Comparison of ENCODE assay signal across 17 cellular contexts in genomic region chrX:119589810-119590209, GRCh38. TPM values are rescaled to one million over a fixed set of nuclear protein-coding genes. Genes with fewer than 3 reads are reported as not detected.
DNase-seq lines count a peak whose midpoint lies in the region; ATAC-seq, FAIRE-seq and TF ChIP-seq lines count a peak whose summit lies in the region.
"Had no signal": no experiment of that assay in that cellular context is flagged by ENCODE, and none has a peak within 500 bp of the region (broad histone marks: within the 10 kb centered on the region; RNA-seq: fewer than 3 reads in every experiment).

No MANE protein-coding gene starts in this region.

- peak overlapping the region; percentile 69 for H3K27ac Mint-ChIP-seq in memory B cell
- H3K27ac Mint-ChIP-seq: CD8-positive, alpha-beta T cell; HFFc6; IgD-negative memory B cell had no signal

- TF ChIP-seq CTCF in HepG2 (CRISPR knock-in tag; IDR thresholded peaks at IDR 0.05) (no peak), right lobe of liver (IDR thresholded peaks at IDR 0.05) (no peak), Panc1 (IDR thresholded peaks at IDR 0.05) (no peak)

- H3K9me3 Mint-ChIP-seq in memory B cell, result no peaks in the 10 kb centered on the region
- H3K9me3 Mint-ChIP-seq: CD14-positive monocyte; CD8-positive, alpha-beta T cell; HFFc6; IgD-negative memory B cell had no signal

- H3K4me1 ChIP-seq in HepG2 (ENCODE audit: insufficient read depth, low read length) (no peaks in the 10 kb centered on the region), right lobe of liver (no peaks in the 10 kb centered on the region), Panc1 (ENCODE audit: control insufficient read depth, insufficient read depth, low read length) (no peaks in the 10 kb centered on the region)

- no peaks in the 10 kb centered on the region for H3K27me3 ChIP-seq in HepG2 (ENCODE audit: control insufficient read depth in 1 of 2, insufficient read depth in 2 of 2, low read length in 2 of 2)
- H3K27me3 ChIP-seq in right lobe of liver, result no peaks in the 10 kb centered on the region
- H3K27me3 ChIP-seq in Panc1 (ENCODE audit: control insufficient read depth, insufficient read depth, low read length), result no peaks in the 10 kb centered on the region

- TF ChIP-seq EP300 in HepG2 (IDR thresholded peaks at IDR 0.05; ENCODE audit: low read depth in 2 of 2, low read length in 2 of 2) (no peak), HepG2 (CRISPR knock-in tag; IDR thresholded peaks at IDR 0.05; ENCODE audit: borderline replicate concordance) (no peak)

- no peaks in the 10 kb centered on the region for H3K27me3 Mint-ChIP-seq in memory B cell
- H3K27me3 Mint-ChIP-seq: IgD-negative memory B cell had no signal

- H3K4me2 ChIP-seq in HepG2 (ENCODE audit: low read depth, low read length), result no peak overlapping the region

- H2AFZ ChIP-seq in HepG2 (ENCODE audit: low read length), result no peak overlapping the region

- no peak overlapping the region for H3K4me3 Mint-ChIP-seq in memory B cell
- H3K4me3 Mint-ChIP-seq: CD14-positive monocyte; CD8-positive, alpha-beta T cell; HFFc6; IgD-negative memory B cell had no signal

- intact Hi-C loops in HepG2 (cut with micrococcal nuclease; ENCODE audit: unreplicated experiment) (no loop called here), right lobe of liver (cut with DNase I) (no loop called here), Panc1 (cut with micrococcal nuclease; ENCODE audit: unreplicated experiment) (no loop called here)

- FAIRE-seq in HepG2 (lab: Jason Lieb, UNC), result no peak
- FAIRE-seq: A204.1, H1 had no signal

- H3K9me3 ChIP-seq in HepG2 (ENCODE audit: low read length), result no peaks in the 10 kb centered on the region
- no peaks in the 10 kb centered on the region for H3K9me3 ChIP-seq in right lobe of liver
- H3K9me3 ChIP-seq in Panc1 (ENCODE audit: control insufficient read depth, insufficient read depth, low read depth, low read length), result no peaks in the 10 kb centered on the region

- DNase-seq in HepG2 (ENCODE audit: low spot score) (no peak), right lobe of liver (no peak), Panc1 (ENCODE audit: low read depth, low spot score) (no peak), memory B cell (ENCODE audit: low spot score in 2 of 2) (no peak), mesenteric fat pad (ENCODE audit: low spot score) (no peak)
- DNase-seq: CD8-positive, alpha-beta T cell; COR-L47; DMS53; GF-D8; HCEC 1CT; HFFc6 had no signal

- no peak for TF ChIP-seq RAD21 in HepG2 (CRISPR knock-in tag; IDR thresholded peaks at IDR 0.05)

- H3K36me3 Mint-ChIP-seq in memory B cell, result peaks cover 4% of the 10 kb centered on the region

- H4K20me1 ChIP-seq in HepG2 (ENCODE audit: insufficient read depth, low read length), result no peaks in the 10 kb centered on the region

- in situ Hi-C loops in HepG2 (cut with HindIII; ENCODE audit: extremely low pct_ligation_motif_present, low pct_unique_long_range_greater_than_20kb), result no loop called here
- in situ Hi-C loops in Panc1 (cut with HindIII; ENCODE audit: low pct_unique_long_range_greater_than_20kb, low sequenced_read_pairs), result no loop called here

- H3K27ac ChIP-seq in HepG2 (ENCODE audit: extremely low read length, insufficient read depth, low read length) (no peak overlapping the region), right lobe of liver (no peak overlapping the region), Panc1 (ENCODE audit: low read length) (no peak overlapping the region)

- H3K79me2 ChIP-seq in HepG2 (ENCODE audit: insufficient read depth, low read length), result no peaks in the 10 kb centered on the region

- H3K36me3 ChIP-seq in HepG2 (replicated peaks in 1 of 2; ENCODE audit: control insufficient read depth in 1 of 2, insufficient read depth in 2 of 2, low read length in 2 of 2), result peaks cover 2 to 32% of the 10 kb centered on the region in 2 experiments; a peak in 3 of 5 replicates
- H3K36me3 ChIP-seq in right lobe of liver, result peaks cover 0 to 5% (median 0%) of the 10 kb centered on the region in 4 donors
- peaks cover 16% of the 10 kb centered on the region for H3K36me3 ChIP-seq in Panc1 (ENCODE audit: control insufficient read depth, insufficient read depth, low read length)

- H3K9ac ChIP-seq in HepG2 (ENCODE audit: insufficient read depth, low read depth, low read length), result no peak overlapping the region

- ATAC-seq in HepG2 (no peak), right lobe of liver (no peak), Panc1 (no peak), memory B cell (ENCODE audit: low read depth) (no peak), HG03571 (IDR thresholded peaks at IDR 0.05; ENCODE audit: unreplicated experiment) (no peak), HG02938 (IDR thresholded peaks at IDR 0.05; ENCODE audit: unreplicated experiment) (no peak)
- ATAC-seq: CD8-positive, alpha-beta T cell had no signal

- 96% methylated on average over 5 of the region's 5 CpGs for WGBS in HepG2 (ENCODE audit: low lambda C conversion rate)
- WGBS in right lobe of liver (ENCODE audit: insufficient coverage, low coverage, low lambda C conversion rate, missing lambda C conversion rate), result 86% methylated on average over 5 of the region's 5 CpGs

- peaks cover 4% of the 10 kb centered on the region for H3K4me1 Mint-ChIP-seq in memory B cell
- H3K4me1 Mint-ChIP-seq: CD14-positive monocyte had no signal

- H3K4me3 ChIP-seq in HepG2 (replicated peaks in 1 of 3; ENCODE audit: insufficient read depth in 1 of 3, low read depth in 2 of 3, low read length in 3 of 3) (no peak overlapping the region), right lobe of liver (no peak overlapping the region), Panc1 (ENCODE audit: low read depth in 2 of 2, low read length in 2 of 2) (no peak overlapping the region)

- POLR2A ChIA-PET in HepG2 (lab: Yijun Ruan, JAX) (no interaction called here), Panc1 (lab: Charles Lee) (no interaction called here)

- TSS peak; percentile 24 for BruUV-seq in HepG2 (replicated peaks; lab: Mats Ljungman, UMichigan)
- TSS peak; percentile 57 for BruUV-seq in Panc1 (replicated peaks; lab: Mats Ljungman, UMichigan)

- TF ChIP-seq POLR2A in HepG2 (IDR thresholded peaks at IDR 0.05; ENCODE audit: insufficient read depth in 1 of 2, low read depth in 2 of 2, low read length in 2 of 2) (no peak), right lobe of liver (IDR thresholded peaks at IDR 0.05) (no peak)

- CTCF ChIA-PET in HepG2 (lab: Yijun Ruan, JAX; ENCODE audit: low intra/inter-chr PET ratio, low total read pairs) (no interaction called here), Panc1 (lab: Charles Lee) (no interaction called here)

RNA-seq across cellular contexts. Expression of gene UBE2A, which starts 15.4 kb away (rescaled TPM):
- 17.0 and 22.0 TPM in 2 replicates for total RNA-seq in HepG2 (2016; rRNA removed; fragmentation: Illumina TruSeq; extraction: Trizol)
- total RNA-seq in HepG2 (2016; cell fraction: cytosol; rRNA removed; fragmentation: Illumina TruSeq; extraction: Trizol; ENCODE audit: low read depth), result 4.3 and 5.1 TPM in 2 replicates
- 21.6 and 22.4 TPM in 2 replicates for total RNA-seq in HepG2 (2016; cell fraction: insoluble cytoplasmic fraction; rRNA removed; fragmentation: Illumina TruSeq; extraction: Trizol)
- 15.3 and 15.9 TPM in 2 replicates for total RNA-seq in HepG2 (2016; cell fraction: membrane; rRNA removed; fragmentation: Illumina TruSeq; extraction: Trizol)
- total RNA-seq in HepG2 (2016; cell fraction: nucleus; rRNA removed; fragmentation: Illumina TruSeq; extraction: Trizol), result 24.1 and 26.3 TPM in 2 replicates
- 24.8 and 30.5 TPM in 2 replicates for polyA plus RNA-seq in HepG2 (2011; rRNA removed)
- 15.2 and 16.7 TPM in 2 replicates for polyA plus RNA-seq in HepG2 (2011; cell fraction: cytosol; rRNA removed)
- polyA plus RNA-seq in HepG2 (2011; cell fraction: nucleus; rRNA removed), result 24.2 and 31.0 TPM in 2 replicates
- polyA plus RNA-seq in HepG2 (2012), result 23.5 and 26.3 TPM in 2 replicates
- polyA plus RNA-seq in HepG2 (2016; cell fraction: cytosol; fragmentation: Illumina TruSeq; extraction: Trizol; ENCODE audit: low read depth), result 6.0 and 9.4 TPM in 2 replicates
- polyA plus RNA-seq in HepG2 (2016; cell fraction: insoluble cytoplasmic fraction; fragmentation: Illumina TruSeq; extraction: Trizol; ENCODE audit: low read depth), result 43.0 and 43.9 TPM in 2 replicates
- polyA plus RNA-seq in HepG2 (2016; cell fraction: membrane; fragmentation: Illumina TruSeq; extraction: Trizol; ENCODE audit: low read depth), result 13.2 and 16.4 TPM in 2 replicates
- 51.7 and 52.4 TPM in 2 replicates for polyA plus RNA-seq in HepG2 (2016; cell fraction: nucleus; fragmentation: Illumina TruSeq; extraction: Trizol; ENCODE audit: insufficient read depth, low read depth)
- polyA minus RNA-seq in HepG2 (2011; rRNA and poly(A)+ RNA removed; ENCODE audit: low replicate concordance), result 5.4 and 23.0 TPM in 2 replicates
- polyA minus RNA-seq in HepG2 (2011; cell fraction: cytosol; rRNA and poly(A)+ RNA removed), result 14.6 and 15.2 TPM in 2 replicates
- polyA minus RNA-seq in HepG2 (2011; cell fraction: nucleus; rRNA and poly(A)+ RNA removed), result 29.0 and 32.7 TPM in 2 replicates
- total RNA-seq in right lobe of liver, result 10 to 100 TPM; 11.9 to 20.4 (median 16.2) TPM
- 110 TPM for total RNA-seq in Panc1 (2021; ENCODE audit: unreplicated experiment)
- 104 TPM for polyA plus RNA-seq in Panc1 (2012; ENCODE audit: insufficient read length)
- total RNA-seq in mesenteric fat pad, result 58.9 TPM

RNA-seq across cellular contexts. Expression of gene NKRF, which starts 16.4 kb away (rescaled TPM):
- total RNA-seq in HepG2 (2016; rRNA removed; fragmentation: Illumina TruSeq; extraction: Trizol), result 6.0 and 12.2 TPM in 2 replicates
- total RNA-seq in HepG2 (2016; cell fraction: cytosol; rRNA removed; fragmentation: Illumina TruSeq; extraction: Trizol; ENCODE audit: low read depth), result 0.51 and 0.79 TPM in 2 replicates
- total RNA-seq in HepG2 (2016; cell fraction: insoluble cytoplasmic fraction; rRNA removed; fragmentation: Illumina TruSeq; extraction: Trizol), result 6.2 and 11.8 TPM in 2 replicates
- total RNA-seq in HepG2 (2016; cell fraction: membrane; rRNA removed; fragmentation: Illumina TruSeq; extraction: Trizol), result 3.2 and 3.5 TPM in 2 replicates
- 7.9 and 9.5 TPM in 2 replicates for total RNA-seq in HepG2 (2016; cell fraction: nucleus; rRNA removed; fragmentation: Illumina TruSeq; extraction: Trizol)
- polyA plus RNA-seq in HepG2 (2011; rRNA removed), result 2.9 and 3.3 TPM in 2 replicates
- 1.7 and 2.7 TPM in 2 replicates for polyA plus RNA-seq in HepG2 (2011; cell fraction: cytosol; rRNA removed)
- 3.1 and 3.2 TPM in 2 replicates for polyA plus RNA-seq in HepG2 (2011; cell fraction: nucleus; rRNA removed)
- polyA plus RNA-seq in HepG2 (2012), result 6.7 and 8.1 TPM in 2 replicates
- polyA plus RNA-seq in HepG2 (2016; cell fraction: cytosol; fragmentation: Illumina TruSeq; extraction: Trizol; ENCODE audit: low read depth), result 0.48 and 0.50 TPM in 2 replicates
- 10.8 and 11.1 TPM in 2 replicates for polyA plus RNA-seq in HepG2 (2016; cell fraction: insoluble cytoplasmic fraction; fragmentation: Illumina TruSeq; extraction: Trizol; ENCODE audit: low read depth)
- polyA plus RNA-seq in HepG2 (2016; cell fraction: membrane; fragmentation: Illumina TruSeq; extraction: Trizol; ENCODE audit: low read depth), result 1.5 and 2.1 TPM in 2 replicates
- 10.9 and 13.0 TPM in 2 replicates for polyA plus RNA-seq in HepG2 (2016; cell fraction: nucleus; fragmentation: Illumina TruSeq; extraction: Trizol; ENCODE audit: insufficient read depth, low read depth)
- 3.8 and 8.4 TPM in 2 replicates for polyA minus RNA-seq in HepG2 (2011; rRNA and poly(A)+ RNA removed; ENCODE audit: low replicate concordance)
- 5.5 and 6.5 TPM in 2 replicates for polyA minus RNA-seq in HepG2 (2011; cell fraction: cytosol; rRNA and poly(A)+ RNA removed)
- polyA minus RNA-seq in HepG2 (2011; cell fraction: nucleus; rRNA and poly(A)+ RNA removed), result 7.2 and 9.7 TPM in 2 replicates
- 1 to 10 TPM; 3.0 to 4.4 (median 4.0) TPM for total RNA-seq in right lobe of liver
- 25.5 TPM for total RNA-seq in Panc1 (2021; ENCODE audit: unreplicated experiment)
- 13.8 TPM for polyA plus RNA-seq in Panc1 (2012; ENCODE audit: insufficient read length)
- total RNA-seq in mesenteric fat pad, result 8.0 TPM

RNA-seq across cellular contexts. Expression of gene STEEP1, which starts 24.6 kb away (rescaled TPM):
- total RNA-seq in HepG2 (2016; rRNA removed; fragmentation: Illumina TruSeq; extraction: Trizol), result 23.1 and 37.7 TPM in 2 replicates
- total RNA-seq in HepG2 (2016; cell fraction: cytosol; rRNA removed; fragmentation: Illumina TruSeq; extraction: Trizol; ENCODE audit: low read depth), result 3.5 and 6.3 TPM in 2 replicates
- total RNA-seq in HepG2 (2016; cell fraction: insoluble cytoplasmic fraction; rRNA removed; fragmentation: Illumina TruSeq; extraction: Trizol), result 24.8 and 38.3 TPM in 2 replicates
- total RNA-seq in HepG2 (2016; cell fraction: membrane; rRNA removed; fragmentation: Illumina TruSeq; extraction: Trizol), result 6.4 and 8.8 TPM in 2 replicates
- total RNA-seq in HepG2 (2016; cell fraction: nucleus; rRNA removed; fragmentation: Illumina TruSeq; extraction: Trizol), result 12.4 and 12.7 TPM in 2 replicates
- polyA plus RNA-seq in HepG2 (2011; rRNA removed), result 7.7 and 8.6 TPM in 2 replicates
- 5.8 and 8.6 TPM in 2 replicates for polyA plus RNA-seq in HepG2 (2011; cell fraction: cytosol; rRNA removed)
- 5.0 and 6.6 TPM in 2 replicates for polyA plus RNA-seq in HepG2 (2011; cell fraction: nucleus; rRNA removed)
- 11.1 and 14.4 TPM in 2 replicates for polyA plus RNA-seq in HepG2 (2012)
- polyA plus RNA-seq in HepG2 (2016; cell fraction: cytosol; fragmentation: Illumina TruSeq; extraction: Trizol; ENCODE audit: low read depth), result 1.9 and 2.4 TPM in 2 replicates
- 29.0 and 34.7 TPM in 2 replicates for polyA plus RNA-seq in HepG2 (2016; cell fraction: insoluble cytoplasmic fraction; fragmentation: Illumina TruSeq; extraction: Trizol; ENCODE audit: low read depth)
- polyA plus RNA-seq in HepG2 (2016; cell fraction: membrane; fragmentation: Illumina TruSeq; extraction: Trizol; ENCODE audit: low read depth), result 4.7 and 5.8 TPM in 2 replicates
- 17.2 and 17.7 TPM in 2 replicates for polyA plus RNA-seq in HepG2 (2016; cell fraction: nucleus; fragmentation: Illumina TruSeq; extraction: Trizol; ENCODE audit: insufficient read depth, low read depth)
- 10.0 and 27.2 TPM in 2 replicates for polyA minus RNA-seq in HepG2 (2011; rRNA and poly(A)+ RNA removed; ENCODE audit: low replicate concordance)
- 6.5 and 7.5 TPM in 2 replicates for polyA minus RNA-seq in HepG2 (2011; cell fraction: cytosol; rRNA and poly(A)+ RNA removed)
- 10.2 and 11.1 TPM in 2 replicates for polyA minus RNA-seq in HepG2 (2011; cell fraction: nucleus; rRNA and poly(A)+ RNA removed)
- 10 to 100 TPM in 2 of 6 experiments, 1 to 10 TPM in 4; 4.5 to 13.9 (median 7.1) TPM for total RNA-seq in right lobe of liver
- 42.2 TPM for total RNA-seq in Panc1 (2021; ENCODE audit: unreplicated experiment)
- 26.3 TPM for polyA plus RNA-seq in Panc1 (2012; ENCODE audit: insufficient read length)
- 24.6 TPM for total RNA-seq in mesenteric fat pad
